14 cellular contexts compared by ENCODE assay signal in genomic region chr10:22736134-22736533, GRCh38.
"Had no signal": no experiment of that assay in that cellular context is flagged by ENCODE, and none has a peak within 500 bp of the region (broad histone marks: within the 10 kb centered on the region; RNA-seq: fewer than 3 reads in every experiment).

No MANE protein-coding gene starts in this region.

- H3K27ac Mint-ChIP-seq: activated naive CD8-positive, alpha-beta T cell; memory B cell; natural killer cell treated with Interleukin-12 subunit alpha and Interleukin-12 subunit beta and Interleukin-15 and Interleukin-18, amount 100 ng/mL, for 72 hours; stimulated activated effector memory CD8-positive, alpha-beta T cell treated with anti-CD3 and anti-CD28 coated beads, Interleukin-12 subunit alpha, Interleukin-12 subunit beta, amount 100 ng/mL, for 72 hours; T-helper 1 cell treated with Interleukin-12 subunit alpha and Interleukin-12 subunit beta and Interleukin-4 antibody, amounts not matched to agents 30 μg/mL and 1 μg/mL, for 36 hours had no signal

- H3K9me3 Mint-ChIP-seq: memory B cell; natural killer cell treated with Interleukin-12 subunit alpha and Interleukin-12 subunit beta and Interleukin-15 and Interleukin-18, amount 100 ng/mL, for 72 hours; stimulated activated effector memory CD8-positive, alpha-beta T cell treated with anti-CD3 and anti-CD28 coated beads, Interleukin-12 subunit alpha, Interleukin-12 subunit beta, amount 100 ng/mL, for 72 hours had no signal

- H3K27me3 ChIP-seq: esophagus squamous epithelium, heart left ventricle, left lung, right atrium auricular region, tibial nerve had no signal

- H3K27ac ChIP-seq: esophagus squamous epithelium, heart left ventricle, left lung, right atrium auricular region, tibial nerve had no signal

- H3K4me1 ChIP-seq: right atrium auricular region, tibial nerve had no signal

- H3K36me3 ChIP-seq: esophagus squamous epithelium, heart left ventricle, left lung, right atrium auricular region, tibial nerve had no signal

- H3K4me3 ChIP-seq: esophagus squamous epithelium, heart left ventricle, left lung, right atrium auricular region, tibial nerve had no signal

- H3K9me3 ChIP-seq: esophagus squamous epithelium, heart left ventricle, left lung, right atrium auricular region, tibial nerve had no signal

- H3K36me3 Mint-ChIP-seq: activated naive CD8-positive, alpha-beta T cell; memory B cell; natural killer cell treated with Interleukin-12 subunit alpha and Interleukin-12 subunit beta and Interleukin-15 and Interleukin-18, amount 100 ng/mL, for 72 hours; stimulated activated effector memory CD8-positive, alpha-beta T cell treated with anti-CD3 and anti-CD28 coated beads, Interleukin-12 subunit alpha, Interleukin-12 subunit beta, amount 100 ng/mL, for 72 hours had no signal

- ATAC-seq: heart left ventricle; left lung; natural killer cell treated with Interleukin-12 subunit alpha and Interleukin-12 subunit beta and Interleukin-15 and Interleukin-18, amount 100 ng/mL, for 72 hours; stimulated activated effector memory CD8-positive, alpha-beta T cell treated with anti-CD3 and anti-CD28 coated beads, Interleukin-12 subunit alpha, Interleukin-12 subunit beta, amount 100 ng/mL, for 72 hours had no signal

- H3K27me3 Mint-ChIP-seq: memory B cell had no signal

- H3K4me3 Mint-ChIP-seq: activated naive CD8-positive, alpha-beta T cell; memory B cell; natural killer cell treated with Interleukin-12 subunit alpha and Interleukin-12 subunit beta and Interleukin-15 and Interleukin-18, amount 100 ng/mL, for 72 hours; stimulated activated effector memory CD8-positive, alpha-beta T cell treated with anti-CD3 and anti-CD28 coated beads, Interleukin-12 subunit alpha, Interleukin-12 subunit beta, amount 100 ng/mL, for 72 hours; T-helper 1 cell treated with Interleukin-12 subunit alpha and Interleukin-12 subunit beta and Interleukin-4 antibody, amounts not matched to agents 30 μg/mL and 1 μg/mL, for 36 hours had no signal

- DNase-seq: activated gamma-delta T cell; activated T-cell treated with anti-CD3 and anti-CD28 coated beads, Interleukin-2, amount 50 U/mL, for 1 hour; esophagus squamous epithelium; heart left ventricle; islet precursor cell; left lung; nucleus accumbens had no signal
